In genomic region chr15:72474466-72474911, GRCh38 we compare ENCODE assay signal across 8 cellular contexts. TPM values are rescaled to one million over a fixed set of nuclear protein-coding genes. Genes with fewer than 3 reads are reported as not detected.
DNase-seq lines count a peak whose midpoint lies in the region; ATAC-seq and TF ChIP-seq lines count a peak whose summit lies in the region.

No MANE protein-coding gene starts in this region.

- intact Hi-C loops in dorsolateral prefrontal cortex (cut with DNase I) = loop anchor here (2.0 to 10.0 kb wide), 4 partner anchors 98 to 308 kb away; partner anchors contain the start of genes HEXA (in 2 of the 2), ADPGK (in 1 of the 2) and PARP6 (in 1 of the 2)
- intact Hi-C loops in mucosa of descending colon (cut with DNase I, micrococcal nuclease) = no loop called here

- peak overlapping the region; percentile 97 for H3K4me3 ChIP-seq in AG04449 (ENCODE audit: low read depth, low read length)
- H3K4me3 ChIP-seq in MG63 = peak overlapping the region; percentile 88
- peak overlapping the region; percentile 63 to 99 (median 86) for H3K4me3 ChIP-seq in dorsolateral prefrontal cortex
- H3K4me3 ChIP-seq in mucosa of descending colon = peak overlapping the region; percentile 77

- H3K9me3 ChIP-seq in MG63 = no peaks in the 10 kb centered on the region
- no peaks in the 10 kb centered on the region for H3K9me3 ChIP-seq in mucosa of descending colon

- no peak for TF ChIP-seq CTCF in AG04449 (IDR thresholded peaks at IDR 0.05; ENCODE audit: insufficient read depth, low read length, missing control alignments)
- TF ChIP-seq CTCF in dorsolateral prefrontal cortex (IDR thresholded peaks at IDR 0.05 in 54 of 56, conservative IDR thresholded peaks at IDR 0.05 in 2 of 56; ENCODE audit: low read depth in 1 of 56, partially characterized antibody in 56 of 56) = no peak
- no peak for TF ChIP-seq CTCF in mucosa of descending colon (IDR thresholded peaks at IDR 0.05)

- POLR2A ChIA-PET in AG04449 (lab: Yijun Ruan, JAX) = interaction anchor here (0.5 kb wide), 1 partner anchor 246 kb away, joined by 3 read pairs; no protein-coding TSS in a partner anchor

- peak overlapping the region; percentile 96 to 100 (median 99) for H3K27ac ChIP-seq in dorsolateral prefrontal cortex

- H3K27me3 ChIP-seq in MG63 = no peaks in the 10 kb centered on the region
- no peaks in the 10 kb centered on the region for H3K27me3 ChIP-seq in dorsolateral prefrontal cortex

- H3K36me3 ChIP-seq in MG63 (peaks cover 45% of the 10 kb centered on the region), mucosa of descending colon (ENCODE audit: low read depth) (no peaks in the 10 kb centered on the region)

- in situ Hi-C loops in KBM-7 (cut with MboI; ENCODE audit: low pct_unique_long_range_greater_than_20kb, low sequenced_read_pairs) = no loop called here

- ATAC-seq in GM19467 (IDR thresholded peaks at IDR 0.05; ENCODE audit: unreplicated experiment) (peak; percentile 5), mucosa of descending colon (peak; percentile 57), HG02885 (IDR thresholded peaks at IDR 0.05; ENCODE audit: poor library complexity, unreplicated experiment) (no peak)

- H3K4me1 ChIP-seq in mucosa of descending colon (ENCODE audit: low read depth) = peaks cover 29% of the 10 kb centered on the region

- DNase-seq in AG04449 (ENCODE audit: low read depth, low spot score) (no peak), MG63 (no peak), dorsolateral prefrontal cortex (peak in 4 of 10 donors; percentile 11 to 49 (median 34)), mucosa of descending colon (no peak), KBM-7 (no peak)
- DNase-seq in effector CD8-positive, alpha-beta T cell (lab: John Stamatoyannopoulos, UW) = no peak

- CTCF ChIA-PET in AG04449 (lab: Yijun Ruan, JAX) = interaction anchor here (2.1 kb wide), 1 partner anchor 161 kb away, joined by 8 read pairs; no protein-coding TSS in a partner anchor

RNA-seq across cellular contexts. Expression of gene ARIH1, which starts 0.4 kb away (rescaled TPM):
- 19.7 and 62.6 TPM in 2 replicates for total RNA-seq in MG63 (2014; rRNA removed; shearing (Covaris generic); ENCODE audit: low replicate concordance)
- total RNA-seq in dorsolateral prefrontal cortex (100 to 1,000 TPM; 131 to 235 (median 191) TPM), mucosa of descending colon (100 to 1,000 TPM; 109 to 205 (median 118) TPM)

Comparison
In these comparisons a context has a peak if more than half of its experiments do, and no peak if none do; other contexts are left out.
1. intact Hi-C loops: an anchor here in dorsolateral prefrontal cortex (2.0 to 10.0 kb wide); none called in mucosa of descending colon.